Comparison of ENCODE assay signal across 28 cellular contexts in genomic region chr10:271201-271600, GRCh38.
"Had no signal": no experiment of that assay in that cellular context is flagged by ENCODE, and none has a peak within 500 bp of the region (broad histone marks: within the 10 kb centered on the region; RNA-seq: fewer than 3 reads in every experiment).

No MANE protein-coding gene starts in this region.

- H3K4me3 ChIP-seq: adrenal gland, body of pancreas, cardiac muscle cell, heart right ventricle, left lung, lower lobe of right lung, neural progenitor cell, right atrium auricular region, suprapubic skin, tibial artery had no signal

- H3K4me1 ChIP-seq: heart right ventricle, left lung, lower lobe of right lung, right atrium auricular region, suprapubic skin, tibial artery had no signal

- H3K27me3 ChIP-seq: adrenal gland, body of pancreas, cardiac muscle cell, heart right ventricle, left lung, neural progenitor cell, right atrium auricular region, suprapubic skin, tibial artery had no signal

- H3K36me3 ChIP-seq: adrenal gland, cardiac muscle cell, left lung, neural progenitor cell had no signal

- DNase-seq: activated CD4-positive, alpha-beta memory T cell treated with anti-CD3 and anti-CD28 coated beads for 36 hours; activated CD4-positive, alpha-beta T cell treated with anti-CD3 and anti-CD28 coated beads for 48 hours; activated CD8-positive, alpha-beta memory T cell treated with anti-CD3 and anti-CD28 coated beads, Interleukin-2, amount 50 U/mL, for 4 hours; activated effector memory CD4-positive, alpha-beta T cell treated with anti-CD3 and anti-CD28 coated beads, Interleukin-2, amount 50 U/mL, for 16 hours; activated naive CD4-positive, alpha-beta T cell treated with anti-CD3 and anti-CD28 coated beads for 36 hours; activated naive CD8-positive, alpha-beta T cell treated with anti-CD3 and anti-CD28 coated beads for 36 hours; activated T-cell treated with anti-CD3 and anti-CD28 coated beads, Interleukin-2, amount 50 U/mL, for 1 hour; aorta; body of pancreas; cerebellar nuclear complex; cortex of kidney; effector memory CD8-positive, alpha-beta T cell; foreskin fibroblast; heart right ventricle; left lung; lower lobe of right lung; mesendoderm; natural killer cell; occipital lobe; stimulated activated CD4-positive, alpha-beta T cell treated with anti-CD3 and anti-CD28 coated beads, Interleukin-15, amount 100 ng/mL, for 24 hours; stimulated activated CD4-positive, alpha-beta T cell treated with anti-CD3 and anti-CD28 coated beads, Interleukin-2, amount 100 ng/mL, for 24 hours; stimulated activated naive B cell treated with anti-CD40 and anti-IgM and Interleukin-4, amounts not matched to agents 10 μg/mL and 1 μg/mL and 100 μg/mL, for 72 hours; tibial artery had no signal

- H3K27ac ChIP-seq: adrenal gland, body of pancreas, cardiac muscle cell, heart right ventricle, left lung, lower lobe of right lung, neural progenitor cell, right atrium auricular region, suprapubic skin, tibial artery had no signal

- H3K9me3 ChIP-seq: adrenal gland, body of pancreas, heart right ventricle, left lung, lower lobe of right lung, right atrium auricular region, suprapubic skin, tibial artery had no signal

- H3K4me2 ChIP-seq: neural progenitor cell had no signal

- H2AFZ ChIP-seq: neural progenitor cell had no signal

- ATAC-seq: body of pancreas; effector memory CD8-positive, alpha-beta T cell; left lung; lower lobe of right lung; natural killer cell; stimulated activated naive B cell treated with anti-CD40 and anti-IgM and Interleukin-4, amounts not matched to agents 10 μg/mL and 1 μg/mL and 100 μg/mL, for 72 hours had no signal
